Comparison of ENCODE assay signal across 8 cellular contexts in the genomic region with DNA sequence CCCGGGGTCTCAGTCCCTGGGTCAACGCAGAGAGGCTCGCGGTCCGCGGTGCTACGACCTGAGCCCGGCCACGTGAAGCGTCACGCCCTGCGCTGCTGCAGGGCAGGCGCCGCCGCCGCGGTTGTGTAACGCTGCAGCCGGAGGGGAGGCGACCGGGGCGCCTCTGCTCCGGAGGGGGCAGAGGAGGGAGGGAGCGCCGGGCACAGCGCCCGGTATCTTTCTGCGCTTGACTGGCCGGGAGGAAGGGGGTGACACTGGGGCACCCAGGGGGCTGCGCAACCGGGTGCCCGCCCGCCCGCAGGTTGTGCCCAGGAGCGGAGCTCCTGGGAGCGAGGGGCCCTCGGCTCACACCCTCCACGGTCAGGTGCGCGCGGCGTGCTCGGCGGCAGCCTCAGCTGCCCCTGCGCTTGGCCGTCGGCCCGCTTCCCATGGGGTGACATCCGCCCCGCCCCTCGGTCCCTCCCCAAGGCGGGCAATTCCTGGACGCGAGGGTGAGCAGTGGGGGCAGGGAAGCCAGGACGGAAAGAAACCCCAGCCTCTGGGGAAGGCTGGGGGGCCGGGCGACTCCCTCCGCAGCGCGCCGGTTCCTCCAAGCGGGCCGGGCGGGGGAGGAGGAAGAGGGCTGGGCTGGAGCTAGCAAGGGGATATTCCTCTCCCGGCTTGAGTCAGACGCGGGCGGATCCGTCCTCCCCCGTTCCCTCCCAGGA. TPM values are rescaled to one million over a fixed set of nuclear protein-coding genes. Genes with fewer than 3 reads are reported as not detected.
A peak's percentile ranks its signal among the peaks of the same experiment; 100 is the strongest.
DNase-seq lines count a peak whose midpoint lies in the region; ATAC-seq and TF ChIP-seq lines count a peak whose summit lies in the region.

No MANE protein-coding gene starts in this region.

- peak; percentile 37 for ATAC-seq in HG03064 (IDR thresholded peaks at IDR 0.05; ENCODE audit: low read depth, unreplicated experiment)
- peak; percentile 69 for ATAC-seq in left lung

- peaks cover 0 to 26% of the 10 kb centered on the region in 2 donors for H3K36me3 ChIP-seq in left lung

- peak; percentile 95 for DNase-seq in AG08395 (ENCODE audit: low spot score)
- peak; percentile 99 for DNase-seq in NCI-H226
- peak; percentile 71 to 89 for DNase-seq in activated CD4-positive, alpha-beta T cell treated with anti-CD3 and anti-CD28 coated beads for 24 hours (ENCODE audit: low read depth in 2 of 2)
- peak; percentile 100 for DNase-seq in cortex of kidney (lab: John Stamatoyannopoulos, UW)
- DNase-seq in left lung: peak; percentile 99 to 100
- DNase-seq in stimulated activated CD4-positive, alpha-beta T cell treated with anti-CD3 and anti-CD28 coated beads, Interleukin-2, amount 100 ng/mL, for 4 hours (ENCODE audit: low read depth): peak; percentile 37

- TF ChIP-seq CTCF in left lung (IDR thresholded peaks at IDR 0.05): no peak

- peak overlapping the region; percentile 50 to 99 for H3K4me3 ChIP-seq in left lung

- H3K9me3 ChIP-seq in left lung: no peaks in the 10 kb centered on the region

- peak; percentile 56 for TF ChIP-seq POLR2A in GM18526 (IDR thresholded peaks at IDR 0.05; ENCODE audit: extremely low read depth, insufficient read length)

- peak overlapping the region; percentile 99 to 100 for H3K27ac ChIP-seq in left lung

- H3K4me1 ChIP-seq in left lung: peaks cover 9 to 45% of the 10 kb centered on the region in 2 donors

- no peaks in the 10 kb centered on the region for H3K27me3 ChIP-seq in left lung

- intact Hi-C loops in left lung (cut with DNase I): loop anchor here in 1 of 2 donors (5.0 kb wide), 1 partner anchor 256 kb away; no protein-coding TSS in a partner anchor

RNA-seq across cellular contexts. Expression of a gene that starts 0.8 kb away (rescaled TPM):
- total RNA-seq in left lung: 10 to 100 TPM; 76.5 to 97.5 TPM

Comparison
In these comparisons a context has a peak if more than half of its experiments do, and no peak if none do; other contexts are left out.
1. Peak in every context shown above with its lines: DNase-seq, ATAC-seq, H3K4me3 ChIP-seq and H3K27ac ChIP-seq.
2. DNase-seq: peak in every context shown above with its lines; median percentile 100 in cortex of kidney; 100 in left lung; 99 in NCI-H226; 95 in AG08395; 80 in activated CD4-positive, alpha-beta T cell treated with anti-CD3 and anti-CD28 coated beads for 24 hours; 37 in stimulated activated CD4-positive, alpha-beta T cell treated with anti-CD3 and anti-CD28 coated beads, Interleukin-2, amount 100 ng/mL, for 4 hours.